Comparison of ENCODE assay signal across 9 cellular contexts in genomic region chr9:77433675-77434445, GRCh38.
DNase-seq lines count a peak whose midpoint lies in the region; ATAC-seq and TF ChIP-seq lines count a peak whose summit lies in the region.
"Had no signal": no experiment of that assay in that cellular context is flagged by ENCODE, and none has a peak within 500 bp of the region (broad histone marks: within the 10 kb centered on the region; RNA-seq: fewer than 3 reads in every experiment).

No MANE protein-coding gene starts in this region.

- no peak overlapping the region for H3K4me3 ChIP-seq in transverse colon

- H3K27ac Mint-ChIP-seq in neural crest cell (ENCODE audit: unreplicated experiment), result no peak overlapping the region
- H3K27ac Mint-ChIP-seq: stimulated activated naive CD8-positive, alpha-beta T cell treated with anti-CD3 and anti-CD28 coated beads, Interleukin-15, Interleukin-2, amounts not matched to agents 100 ng/mL and 50 ng/mL, for 24 hours had no signal

- 25 to 59% methylated on average over 4 to 21 of the region's 21 CpGs for WGBS in transverse colon (ENCODE audit: low coverage in 1 of 2), 2 donors

- H3K27me3 ChIP-seq in transverse colon, result no peaks in the 10 kb centered on the region

- H3K36me3 Mint-ChIP-seq in neural crest cell (ENCODE audit: low read depth), result no peaks in the 10 kb centered on the region

- peak; percentile 100 for TF ChIP-seq CTCF in C4-2B (conservative IDR thresholded peaks at IDR 0.05)
- TF ChIP-seq CTCF in neural crest cell (conservative IDR thresholded peaks at IDR 0.05), result peak; percentile 94
- peak; percentile 88 to 97 (median 92) for TF ChIP-seq CTCF in transverse colon (IDR thresholded peaks at IDR 0.05)

- no peaks in the 10 kb centered on the region for H3K9me3 ChIP-seq in transverse colon

- no peak for TF ChIP-seq POLR2A in transverse colon (IDR thresholded peaks at IDR 0.05)

- ATAC-seq in GM18868 (IDR thresholded peaks at IDR 0.05; ENCODE audit: unreplicated experiment), result peak; percentile 92
- peak; percentile 92 for ATAC-seq in HG03139 (IDR thresholded peaks at IDR 0.05; ENCODE audit: unreplicated experiment)

- peaks cover under 1% of the 10 kb centered on the region for H3K27me3 Mint-ChIP-seq in neural crest cell (ENCODE audit: low read depth)
- H3K27me3 Mint-ChIP-seq: stimulated activated naive CD8-positive, alpha-beta T cell treated with anti-CD3 and anti-CD28 coated beads, Interleukin-15, Interleukin-2, amounts not matched to agents 100 ng/mL and 50 ng/mL, for 24 hours had no signal

- no peak for TF ChIP-seq EP300 in transverse colon (IDR thresholded peaks at IDR 0.05; ENCODE audit: low read depth)

- in situ Hi-C loops in transverse colon (cut with MboI; ENCODE audit: low pct_ligation_motif_present in 1 of 4, low pct_unique_long_range_greater_than_20kb in 1 of 4, low sequenced_read_pairs in 3 of 4), result loop anchor here in 3 of 4 donors (10.0 to 25.0 kb wide), 3 partner anchors 303 to 611 kb away; partner anchors contain the start of gene GNAQ (in 1 of the 3)

- H3K27ac ChIP-seq in C4-2B (no peak overlapping the region), transverse colon (no peak overlapping the region)

- peaks cover 5% of the 10 kb centered on the region for H3K4me1 Mint-ChIP-seq in neural crest cell

- intact Hi-C loops in transverse colon (cut with DNase I; ENCODE audit: low total_unique reads), result loop anchor here (5.0 kb wide), 2 partner anchors 318 to 603 kb away; no protein-coding TSS in a partner anchor

- no peaks in the 10 kb centered on the region for H3K36me3 ChIP-seq in transverse colon

- no peaks in the 10 kb centered on the region for H3K9me3 Mint-ChIP-seq in neural crest cell
- H3K9me3 Mint-ChIP-seq: stimulated activated naive CD8-positive, alpha-beta T cell treated with anti-CD3 and anti-CD28 coated beads, Interleukin-15, Interleukin-2, amounts not matched to agents 100 ng/mL and 50 ng/mL, for 24 hours had no signal

- DNase-seq in NCI-H510A treated with DMSO at 0.1 percent for 48 hours (lab: John Stamatoyannopoulos, UW), result peak; percentile 55
- DNase-seq in activated T-cell treated with anti-CD3 and anti-CD28 coated beads for 48 hours (ENCODE audit: low read depth), result peak; percentile 31
- peak; percentile 79 for DNase-seq in fibroblast of peridontal ligament (ENCODE audit: extremely low read depth)
- peak; percentile 51 for DNase-seq in neural crest cell (ENCODE audit: low read depth, low spot score)
- DNase-seq in transverse colon, result peak; percentile 55

- no peak overlapping the region for H3K4me3 Mint-ChIP-seq in neural crest cell
- H3K4me3 Mint-ChIP-seq: stimulated activated naive CD8-positive, alpha-beta T cell treated with anti-CD3 and anti-CD28 coated beads, Interleukin-15, Interleukin-2, amounts not matched to agents 100 ng/mL and 50 ng/mL, for 24 hours had no signal

- peaks cover 0 to 5% (median 0%) of the 10 kb centered on the region in 4 donors for H3K4me1 ChIP-seq in transverse colon
